In genomic region chr4:135508006-135508714, GRCh38 we compare ENCODE assay signal across 17 cellular contexts.
DNase-seq lines count a peak whose midpoint lies in the region; ATAC-seq and TF ChIP-seq lines count a peak whose summit lies in the region.
"Had no signal": no experiment of that assay in that cellular context is flagged by ENCODE, and none has a peak within 500 bp of the region (broad histone marks: within the 10 kb centered on the region; RNA-seq: fewer than 3 reads in every experiment).

No MANE protein-coding gene starts in this region.

- no peak overlapping the region for H3K27ac ChIP-seq in GM23338 (ENCODE audit: low read depth)
- H3K27ac ChIP-seq in body of pancreas: no peak overlapping the region

- no peak for TF ChIP-seq POLR2A in body of pancreas (IDR thresholded peaks at IDR 0.05)

- H3K27ac Mint-ChIP-seq in GM23338: no peak overlapping the region
- H3K27ac Mint-ChIP-seq: activated CD4-positive, alpha-beta T cell treated with anti-CD3 and anti-CD28 coated beads, Interleukin-2, amount 10 ng/mL, durations not matched to agents 7 days and 5 days; activated T-helper 2 cell treated with anti-CD3 and anti-CD28 coated beads, Interferon-gamma antibody, Interleukin-2, Interleukin-4, amounts not matched to agents 10 μg/mL and 5 μg/mL and 100 μg/mL, durations not matched to agents 14 hours and 24 hours and 36 hours; mesothelial cell of epicardium; stimulated activated naive CD8-positive, alpha-beta T cell treated with anti-CD3 and anti-CD28 coated beads, Interleukin-15, Interleukin-2, amounts not matched to agents 100 ng/mL and 50 ng/mL, for 24 hours had no signal

- no peak for TF ChIP-seq CTCF in GM23338 (conservative IDR thresholded peaks at IDR 0.05; ENCODE audit: low read depth in 2 of 2)
- TF ChIP-seq CTCF in cardiac fibroblast (IDR thresholded peaks at IDR 0.05; ENCODE audit: low read depth, low read length): no peak
- TF ChIP-seq CTCF in body of pancreas (IDR thresholded peaks at IDR 0.05): no peak

- H3K79me2 ChIP-seq in GM23338 (replicated peaks; ENCODE audit: insufficient read depth): no peaks in the 10 kb centered on the region

- intact Hi-C loops in body of pancreas (cut with DNase I): no loop called here

- ATAC-seq in GM23338 (no peak), body of pancreas (no peak)

- no peaks in the 10 kb centered on the region for H3F3A ChIP-seq in GM23338 (replicated peaks; ENCODE audit: low read depth)

- DNase-seq in GM23338 (ENCODE audit: low spot score) (no peak), OCI-M1 (lab: John Stamatoyannopoulos, UW) (peak; percentile 17), cardiac fibroblast (ENCODE audit: low read depth in 2 of 2) (peak; percentile 50 to 90), myocyte (ENCODE audit: low read depth) (peak; percentile 11), NK-92 (lab: John Stamatoyannopoulos, UW; ENCODE audit: unreplicated experiment) (no peak), NCI-H2196 treated with DMSO at 0.1 percent for 48 hours (lab: John Stamatoyannopoulos, UW; ENCODE audit: unreplicated experiment) (no peak), body of pancreas (no peak), NCI-H1436 treated with DMSO at 0.1 percent for 48 hours (lab: John Stamatoyannopoulos, UW) (no peak)
- DNase-seq: activated CD4-positive, alpha-beta T cell treated with anti-CD3 and anti-CD28 coated beads, Interleukin-2, amount 10 ng/mL, durations not matched to agents 7 days and 5 days; Calu3; hippocampal formation; NCI-H510A; stimulated activated CD4-positive, alpha-beta T cell treated with anti-CD3 and anti-CD28 coated beads, Interleukin-4, amount 100 ng/mL, for 1 hour had no signal

- H3K9me2 ChIP-seq in GM23338 (ENCODE audit: insufficient read depth): no peaks in the 10 kb centered on the region

- no peaks in the 10 kb centered on the region for H3K4me1 ChIP-seq in GM23338 (ENCODE audit: insufficient read depth)
- no peaks in the 10 kb centered on the region for H3K4me1 ChIP-seq in body of pancreas
- H3K4me1 ChIP-seq: HAP-1 had no signal

- no peaks in the 10 kb centered on the region for H3K9me3 ChIP-seq in body of pancreas
- H3K9me3 ChIP-seq: HAP-1 had no signal

- H4K20me1 ChIP-seq in GM23338 (replicated peaks; ENCODE audit: insufficient read depth): no peaks in the 10 kb centered on the region

- no peaks in the 10 kb centered on the region for H3K4me1 Mint-ChIP-seq in GM23338
- H3K4me1 Mint-ChIP-seq: activated CD4-positive, alpha-beta T cell treated with anti-CD3 and anti-CD28 coated beads, Interleukin-2, amount 10 ng/mL, durations not matched to agents 7 days and 5 days; mesothelial cell of epicardium had no signal

- no peaks in the 10 kb centered on the region for H3K36me3 Mint-ChIP-seq in GM23338 (ENCODE audit: low read depth)
- H3K36me3 Mint-ChIP-seq: mesothelial cell of epicardium had no signal

- H2AFZ ChIP-seq in GM23338: peak overlapping the region; percentile 64; the same call in 1 of the 2 replicates

- no peaks in the 10 kb centered on the region for H3K36me3 ChIP-seq in GM23338 (ENCODE audit: insufficient read depth)
- no peaks in the 10 kb centered on the region for H3K36me3 ChIP-seq in body of pancreas (replicated peaks in 1 of 2; ENCODE audit: insufficient read depth in 1 of 2, low read depth in 2 of 2)
- H3K36me3 ChIP-seq: HAP-1 had no signal

- 54 to 59% methylated on average over 4 of the region's 4 CpGs for WGBS in body of pancreas, 2 donors

- H3K9me3 Mint-ChIP-seq in GM23338: no peaks in the 10 kb centered on the region
- H3K9me3 Mint-ChIP-seq: activated CD4-positive, alpha-beta T cell treated with anti-CD3 and anti-CD28 coated beads, Interleukin-2, amount 10 ng/mL, durations not matched to agents 7 days and 5 days had no signal

- H3K4me2 ChIP-seq in GM23338: no peak overlapping the region

- H3K4me3 ChIP-seq in GM23338: no peak overlapping the region
- no peak overlapping the region for H3K4me3 ChIP-seq in cardiac fibroblast (replicated peaks in 1 of 2; ENCODE audit: low read depth in 2 of 2, low read length in 2 of 2)
- H3K4me3 ChIP-seq in body of pancreas: no peak overlapping the region
- H3K4me3 ChIP-seq: HAP-1 had no signal

- no peak overlapping the region for H3K4me3 Mint-ChIP-seq in GM23338
- H3K4me3 Mint-ChIP-seq: activated CD4-positive, alpha-beta T cell treated with anti-CD3 and anti-CD28 coated beads, Interleukin-2, amount 10 ng/mL, durations not matched to agents 7 days and 5 days; mesothelial cell of epicardium; stimulated activated naive CD8-positive, alpha-beta T cell treated with anti-CD3 and anti-CD28 coated beads, Interleukin-15, Interleukin-2, amounts not matched to agents 100 ng/mL and 50 ng/mL, for 24 hours had no signal

- no peaks in the 10 kb centered on the region for H3K27me3 Mint-ChIP-seq in GM23338 (ENCODE audit: insufficient read depth, low read depth, poor library complexity)
- H3K27me3 Mint-ChIP-seq: activated CD4-positive, alpha-beta T cell treated with anti-CD3 and anti-CD28 coated beads, Interleukin-2, amount 10 ng/mL, durations not matched to agents 7 days and 5 days; stimulated activated naive CD8-positive, alpha-beta T cell treated with anti-CD3 and anti-CD28 coated beads, Interleukin-15, Interleukin-2, amounts not matched to agents 100 ng/mL and 50 ng/mL, for 24 hours had no signal

- no peaks in the 10 kb centered on the region for H3K27me3 ChIP-seq in GM23338 (ENCODE audit: insufficient read depth)
- no peaks in the 10 kb centered on the region for H3K27me3 ChIP-seq in body of pancreas

TF ChIP-seq in GM23338, 12 proteins besides CTCF, POLR2A, EP300 and RAD21 (continues in another document):
- TF ChIP-seq ZNF331 (CRISPR knock-in tag; IDR thresholded peaks at IDR 0.05; ENCODE audit: low read depth): no peak
- no peak for TF ChIP-seq EZH2 (IDR thresholded peaks at IDR 0.05; ENCODE audit: low read depth, unreplicated experiment)
- no peak for TF ChIP-seq JUNB (IDR thresholded peaks at IDR 0.05; ENCODE audit: unreplicated experiment)
- TF ChIP-seq NANOG (IDR thresholded peaks at IDR 0.05; ENCODE audit: borderline replicate concordance): no peak
- no peak for TF ChIP-seq REST (IDR thresholded peaks at IDR 0.05; ENCODE audit: unreplicated experiment)
- TF ChIP-seq ZNF114 (CRISPR knock-in tag; IDR thresholded peaks at IDR 0.05): no peak
- TF ChIP-seq POLR2AphosphoS5 (IDR thresholded peaks at IDR 0.05; ENCODE audit: low read depth): no peak
- no peak for TF ChIP-seq EZH2phosphoT487 (IDR thresholded peaks at IDR 0.05; ENCODE audit: unreplicated experiment)
- no peak for TF ChIP-seq CREB1 (CRISPR knock-in tag; IDR thresholded peaks at IDR 0.05; ENCODE audit: low read depth)
- no peak for TF ChIP-seq ETS1 (IDR thresholded peaks at IDR 0.05)

Comparison
In these comparisons a context has a peak if more than half of its experiments do, and no peak if none do; other contexts are left out.
1. DNase-seq: peak in OCI-M1 (single experiment), cardiac fibroblast (2 of 2) and myocyte (single experiment); none in GM23338 (single experiment), NK-92 (single experiment), NCI-H2196 treated with DMSO at 0.1 percent for 48 hours (single experiment), body of pancreas (0 of 4) and NCI-H1436 treated with DMSO at 0.1 percent for 48 hours (single experiment).